8 cellular contexts compared by ENCODE assay signal in the genomic region with DNA sequence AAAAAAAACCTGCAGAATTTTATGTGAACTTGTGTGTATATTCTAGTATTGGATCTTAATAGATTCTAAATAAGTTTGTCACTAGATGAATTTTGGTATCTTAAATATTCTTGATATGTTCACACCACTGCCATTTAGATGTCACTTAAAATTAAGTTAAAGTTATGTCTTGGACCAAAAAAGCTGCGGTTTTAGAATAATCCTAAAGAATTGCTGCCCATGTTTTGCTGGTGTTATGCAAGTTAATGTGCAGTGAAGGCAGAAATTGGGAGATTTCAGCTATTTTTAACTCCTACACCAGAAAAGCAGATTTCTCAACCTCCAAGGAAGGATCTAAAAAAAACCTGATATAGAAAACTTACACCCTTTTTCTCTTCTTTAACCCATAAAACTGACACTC. TPM values are rescaled to one million over a fixed set of nuclear protein-coding genes. Genes with fewer than 3 reads are reported as not detected.
DNase-seq lines count a peak whose midpoint lies in the region; ATAC-seq and TF ChIP-seq lines count a peak whose summit lies in the region.

No MANE protein-coding gene starts in this region.

- peak overlapping the region; percentile 90 for H3K4me3 ChIP-seq in PC-9
- peak overlapping the region; percentile 71 to 88 for H3K4me3 ChIP-seq in neutrophil (ENCODE audit: low read depth in 1 of 2, low read length in 1 of 2)

- no peaks in the 10 kb centered on the region for H4K20me1 ChIP-seq in PC-9 (ENCODE audit: insufficient read depth)

- peaks cover 15% of the 10 kb centered on the region for H3K4me1 Mint-ChIP-seq in endothelial cell (ENCODE audit: unreplicated experiment)

- H3K4me2 ChIP-seq in PC-9: peak overlapping the region; percentile 86

- no peaks in the 10 kb centered on the region for H3K9me3 Mint-ChIP-seq in endothelial cell (ENCODE audit: unreplicated experiment)

- H3K9me3 ChIP-seq in PC-9 (ENCODE audit: insufficient read depth, low read depth) (no peaks in the 10 kb centered on the region), neutrophil (no peaks in the 10 kb centered on the region)

- peak overlapping the region; percentile 96 for H2AFZ ChIP-seq in PC-9

- peaks cover 47% of the 10 kb centered on the region for H3K79me2 ChIP-seq in PC-9 (ENCODE audit: low read depth)

- BruUV-seq in PC-9 (replicated peaks; lab: Mats Ljungman, UMichigan): no TSS peak

- peak overlapping the region; percentile 98 for H3K27ac Mint-ChIP-seq in endothelial cell (ENCODE audit: unreplicated experiment)

- H3K36me3 ChIP-seq in PC-9 (ENCODE audit: low read depth) (no peaks in the 10 kb centered on the region), neutrophil (no peaks in the 10 kb centered on the region)

- CTCF ChIA-PET in PC-9 (lab: Charles Lee): interaction anchor here (0.6 kb wide), 1 partner anchor 110 kb away, joined by 3 read pairs; no protein-coding TSS in a partner anchor

- peaks cover 12% of the 10 kb centered on the region; the same call in 1 of the 2 replicates for H3F3A ChIP-seq in PC-9 (ENCODE audit: insufficient read depth, low read depth)

- no peaks in the 10 kb centered on the region for H3K36me3 Mint-ChIP-seq in endothelial cell (ENCODE audit: low read depth, unreplicated experiment)

- H3K27ac ChIP-seq in PC-9: peak overlapping the region; percentile 73
- H3K27ac ChIP-seq in neutrophil: no peak overlapping the region

- H3K4me1 ChIP-seq in PC-9 (replicated peaks; ENCODE audit: insufficient read depth): peaks cover 17% of the 10 kb centered on the region
- peaks cover 19% of the 10 kb centered on the region in 2 experiments for H3K4me1 ChIP-seq in neutrophil (ENCODE audit: control insufficient read depth in 1 of 2, insufficient read depth in 1 of 2, low read depth in 1 of 2, low read length in 1 of 2)

- DNase-seq in GM03348 (ENCODE audit: low spot score) (peak; percentile 38), PC-9 (no peak), endothelial cell (ENCODE audit: low spot score) (no peak), DMS 273 (lab: John Stamatoyannopoulos, UW; ENCODE audit: unreplicated experiment) (no peak)

- ATAC-seq in HG03521 (IDR thresholded peaks at IDR 0.05; ENCODE audit: unreplicated experiment): no peak
- ATAC-seq in GM18867 (IDR thresholded peaks at IDR 0.05; ENCODE audit: unreplicated experiment): no peak
- ATAC-seq in GM21529 (IDR thresholded peaks at IDR 0.05; ENCODE audit: unreplicated experiment): no peak

- POLR2A ChIA-PET in PC-9 (lab: Charles Lee; ENCODE audit: unreplicated experiment): no interaction called here

- no peaks in the 10 kb centered on the region for H3K27me3 ChIP-seq in PC-9 (ENCODE audit: insufficient read depth, low read depth)
- H3K27me3 ChIP-seq in neutrophil: no peaks in the 10 kb centered on the region

- TF ChIP-seq CTCF in PC-9 (conservative IDR thresholded peaks at IDR 0.05) (no peak), endothelial cell (IDR thresholded peaks at IDR 0.05; ENCODE audit: unreplicated experiment) (no peak), neutrophil (IDR thresholded peaks at IDR 0.05) (no peak)

- H3K4me3 Mint-ChIP-seq in endothelial cell (ENCODE audit: unreplicated experiment): peak overlapping the region; percentile 98

- no peaks in the 10 kb centered on the region for H3K9me2 ChIP-seq in PC-9 (ENCODE audit: insufficient read depth)

- intact Hi-C loops in PC-9 (cut with micrococcal nuclease; ENCODE audit: unreplicated experiment): no loop called here

- peaks cover 5% of the 10 kb centered on the region for H3K27me3 Mint-ChIP-seq in endothelial cell (ENCODE audit: unreplicated experiment)

RNA-seq across cellular contexts. Expression of gene ACADM, which starts 0.7 kb away (rescaled TPM):
- total RNA-seq in PC-9 (2021) (33.0 and 36.5 TPM in 2 replicates), endothelial cell (ENCODE audit: unreplicated experiment) (53.5 TPM)
